Comparison of ENCODE assay signal across 31 cellular contexts in genomic region chr10:108662975-108663374, GRCh38.
"Had no signal": no experiment of that assay in that cellular context is flagged by ENCODE, and none has a peak within 500 bp of the region (broad histone marks: within the 10 kb centered on the region; RNA-seq: fewer than 3 reads in every experiment).

No MANE protein-coding gene starts in this region.

- ATAC-seq: effector memory CD8-positive, alpha-beta T cell; heart right ventricle; left colon; left ventricle myocardium superior; lower lobe of right lung; naive thymus-derived CD8-positive, alpha-beta T cell; psoas muscle; right lobe of liver; stimulated activated naive B cell treated with anti-CD40 and anti-IgM and Interleukin-4, amounts not matched to agents 10 μg/mL and 1 μg/mL and 100 μg/mL, for 72 hours; stimulated activated naive CD8-positive, alpha-beta T cell treated with anti-CD3 and anti-CD28 coated beads, Interleukin-15, amount 100 ng/mL, for 72 hours; upper lobe of right lung had no signal

- H3K9me3 ChIP-seq: esophagus squamous epithelium, heart right ventricle, lower lobe of right lung, ovary, psoas muscle, right lobe of liver, suprapubic skin, transverse colon, upper lobe of right lung, uterus had no signal

- H3K36me3 ChIP-seq: esophagus squamous epithelium, heart right ventricle, lower lobe of right lung, ovary, right lobe of liver, suprapubic skin, transverse colon, upper lobe of right lung, uterus had no signal

- H3K4me1 Mint-ChIP-seq: immature natural killer cell; naive thymus-derived CD8-positive, alpha-beta T cell; nephron progenitor cell; stimulated activated naive B cell treated with anti-CD40 and anti-IgM and Interleukin-4, amounts not matched to agents 10 μg/mL and 1 μg/mL and 100 μg/mL, for 72 hours; stimulated activated naive CD8-positive, alpha-beta T cell treated with anti-CD3 and anti-CD28 coated beads, Interleukin-15, amount 100 ng/mL, for 72 hours had no signal

- H3K27me3 ChIP-seq: esophagus squamous epithelium, heart right ventricle, ovary, right lobe of liver, suprapubic skin, transverse colon, upper lobe of right lung, uterus had no signal

- FAIRE-seq: endometrium, small intestine had no signal

- H3K4me3 ChIP-seq: esophagus squamous epithelium, heart right ventricle, lower lobe of right lung, ovary, psoas muscle, right lobe of liver, suprapubic skin, transverse colon, upper lobe of right lung, uterus had no signal

- H3K27ac ChIP-seq: esophagus squamous epithelium, heart right ventricle, lower lobe of right lung, ovary, psoas muscle, right lobe of liver, suprapubic skin, transverse colon, upper lobe of right lung, uterus had no signal

- DNase-seq: cortex of kidney; effector memory CD8-positive, alpha-beta T cell; erythroblast; esophagus squamous epithelium; foreskin melanocyte; glutamatergic neuron; heart right ventricle; hippocampal formation; immature natural killer cell; islet precursor cell; kidney glomerular epithelial cell; left colon; left ventricle myocardium superior; lower lobe of right lung; naive thymus-derived CD8-positive, alpha-beta T cell; nephron progenitor cell; occipital lobe; ovary; posterior cingulate gyrus; psoas muscle; right lobe of liver; small intestine; stimulated activated CD4-positive, alpha-beta T cell treated with anti-CD3 and anti-CD28 coated beads, Interleukin-15, amount 100 ng/mL, for 24 hours; stimulated activated CD4-positive, alpha-beta T cell treated with anti-CD3 and anti-CD28 coated beads, Interleukin-2, amount 100 ng/mL, for 48 hours; stimulated activated naive B cell treated with anti-CD40 and anti-IgM and Interleukin-4, amounts not matched to agents 10 μg/mL and 1 μg/mL and 100 μg/mL, for 72 hours; stimulated activated naive CD8-positive, alpha-beta T cell treated with anti-CD3 and anti-CD28 coated beads, Interleukin-15, amount 100 ng/mL, for 72 hours; transverse colon; upper lobe of right lung; uterus had no signal

- H3K36me3 Mint-ChIP-seq: immature natural killer cell; naive thymus-derived CD8-positive, alpha-beta T cell; stimulated activated naive B cell treated with anti-CD40 and anti-IgM and Interleukin-4, amounts not matched to agents 10 μg/mL and 1 μg/mL and 100 μg/mL, for 72 hours had no signal

- H3K27ac Mint-ChIP-seq: effector memory CD8-positive, alpha-beta T cell; immature natural killer cell; naive thymus-derived CD8-positive, alpha-beta T cell; nephron progenitor cell; stimulated activated naive B cell treated with anti-CD40 and anti-IgM and Interleukin-4, amounts not matched to agents 10 μg/mL and 1 μg/mL and 100 μg/mL, for 72 hours; stimulated activated naive CD8-positive, alpha-beta T cell treated with anti-CD3 and anti-CD28 coated beads, Interleukin-15, amount 100 ng/mL, for 72 hours had no signal

- H3K27me3 Mint-ChIP-seq: effector memory CD8-positive, alpha-beta T cell; naive thymus-derived CD8-positive, alpha-beta T cell; stimulated activated naive B cell treated with anti-CD40 and anti-IgM and Interleukin-4, amounts not matched to agents 10 μg/mL and 1 μg/mL and 100 μg/mL, for 72 hours; stimulated activated naive CD8-positive, alpha-beta T cell treated with anti-CD3 and anti-CD28 coated beads, Interleukin-15, amount 100 ng/mL, for 72 hours had no signal

- H3K4me1 ChIP-seq: esophagus squamous epithelium, heart right ventricle, lower lobe of right lung, psoas muscle, right lobe of liver, suprapubic skin, transverse colon, upper lobe of right lung, uterus had no signal

- H3K9me3 Mint-ChIP-seq: nephron progenitor cell; stimulated activated naive B cell treated with anti-CD40 and anti-IgM and Interleukin-4, amounts not matched to agents 10 μg/mL and 1 μg/mL and 100 μg/mL, for 72 hours; stimulated activated naive CD8-positive, alpha-beta T cell treated with anti-CD3 and anti-CD28 coated beads, Interleukin-15, amount 100 ng/mL, for 72 hours had no signal

- H3K4me3 Mint-ChIP-seq: effector memory CD8-positive, alpha-beta T cell; immature natural killer cell; naive thymus-derived CD8-positive, alpha-beta T cell; nephron progenitor cell; stimulated activated naive B cell treated with anti-CD40 and anti-IgM and Interleukin-4, amounts not matched to agents 10 μg/mL and 1 μg/mL and 100 μg/mL, for 72 hours; stimulated activated naive CD8-positive, alpha-beta T cell treated with anti-CD3 and anti-CD28 coated beads, Interleukin-15, amount 100 ng/mL, for 72 hours had no signal
